7 cellular contexts compared by ENCODE assay signal in genomic region chr9:67723185-67723584, GRCh38.
DNase-seq lines count a peak whose midpoint lies in the region; ATAC-seq and TF ChIP-seq lines count a peak whose summit lies in the region.
"Not testable (repeated sequence)": the region's sequence is repeated elsewhere in the genome, so short reads cannot be mapped to it uniquely, and the experiment has no call there.

No MANE protein-coding gene starts in this region.

- H3K27me3 ChIP-seq in OCI-LY1 (ENCODE audit: insufficient read depth, low read length); spleen (replicated peaks in 1 of 7): not testable (repeated sequence)

- H3K9me3 Mint-ChIP-seq in MCF 10A (ENCODE audit: unreplicated experiment), result not testable (repeated sequence)

- not testable (repeated sequence) for H3K9me3 ChIP-seq in OCI-LY1 (ENCODE audit: low read length); spleen

- 0 to 5% (median 1%) methylated on average over 4 to 6 of the region's 15 CpGs for WGBS in spleen, 5 donors

- H3K9me2 ChIP-seq in OCI-LY1 (ENCODE audit: low read depth, low read length), result not testable (repeated sequence)

- peak; percentile 44 for ATAC-seq in GM19351 (IDR thresholded peaks at IDR 0.05; ENCODE audit: unreplicated experiment)

- H3K27ac Mint-ChIP-seq in MCF 10A (ENCODE audit: low read depth, unreplicated experiment), result not testable (repeated sequence)

- H3K79me2 ChIP-seq in OCI-LY1 (ENCODE audit: insufficient read depth, low read length), result not testable (repeated sequence)

- intact Hi-C loops in MCF 10A (cut with micrococcal nuclease); head of caudate nucleus (cut with DNase I); spleen (cut with DNase I; ENCODE audit: low total_unique reads): not testable (repeated sequence)

- not testable (repeated sequence) for H3K36me3 Mint-ChIP-seq in MCF 10A (ENCODE audit: insufficient read depth, unreplicated experiment)

- H3K9ac ChIP-seq in OCI-LY1 (ENCODE audit: low read length), result not testable (repeated sequence)

- TF ChIP-seq POLR2A in spleen (IDR thresholded peaks at IDR 0.05), result not testable (repeated sequence)

- TF ChIP-seq CTCF in OCI-LY1 (IDR thresholded peaks at IDR 0.05; ENCODE audit: low read length); MCF 10A (IDR thresholded peaks at IDR 0.05; ENCODE audit: unreplicated experiment); spleen (IDR thresholded peaks at IDR 0.05 in 8 of 11, conservative IDR thresholded peaks at IDR 0.05 in 3 of 11): not testable (repeated sequence)

- not testable (repeated sequence) for H3K36me3 ChIP-seq in OCI-LY1 (ENCODE audit: insufficient read depth, low read length); spleen

- CTCF ChIA-PET in MCF 10A (lab: Yijun Ruan, JAX), result not testable (repeated sequence)

- not testable (repeated sequence) for H3K4me1 ChIP-seq in OCI-LY1 (ENCODE audit: insufficient read depth, low read length, severe bottlenecking); spleen

- not testable (repeated sequence) for H3K27me3 Mint-ChIP-seq in MCF 10A (ENCODE audit: insufficient read depth, unreplicated experiment)

- not testable (repeated sequence) for H3F3A ChIP-seq in OCI-LY1 (ENCODE audit: insufficient read depth, low read length)

- H3K4me3 ChIP-seq in OCI-LY1 (ENCODE audit: low read depth, low read length, poor library complexity, severe bottlenecking), result peak overlapping the region; percentile 49
- peak overlapping the region in 7 of 8 donors; percentile 22 to 61 (median 34) for H3K4me3 ChIP-seq in spleen

- not testable (repeated sequence) for H4K20me1 ChIP-seq in OCI-LY1 (ENCODE audit: insufficient read depth, low read length)

- H3K27ac ChIP-seq in OCI-LY1 (ENCODE audit: low read depth, low read length, poor library complexity, severe bottlenecking), result not testable (repeated sequence)
- H3K27ac ChIP-seq in spleen, result peak overlapping the region in 3 of 8 donors; percentile 46 to 57 (median 53)

- H3K4me3 Mint-ChIP-seq in MCF 10A (ENCODE audit: unreplicated experiment), result peak overlapping the region; percentile 75

- not testable (repeated sequence) for H2AFZ ChIP-seq in OCI-LY1 (ENCODE audit: low read length)

- POLR2A ChIA-PET in MCF 10A (lab: Yijun Ruan, JAX), result not testable (repeated sequence)

- H3K4me1 Mint-ChIP-seq in MCF 10A (ENCODE audit: insufficient read depth, unreplicated experiment), result not testable (repeated sequence)

- H3K4me2 ChIP-seq in OCI-LY1 (ENCODE audit: low read length), result peak overlapping the region; percentile 36; the same call in 1 of the 2 replicates

- BruUV-seq in MCF 10A (replicated peaks; lab: Mats Ljungman, UMichigan), result not testable (repeated sequence)

- peak; percentile 11 for DNase-seq in activated T-cell treated with anti-CD3 and anti-CD28 coated beads for 48 hours (ENCODE audit: low read depth)
- DNase-seq in MCF 10A (ENCODE audit: unreplicated experiment), result not testable (repeated sequence)
- peak in 41 of 42 donors; percentile 1 to 59 (median 19) for DNase-seq in head of caudate nucleus
- DNase-seq in mucosa of gallbladder (ENCODE audit: low spot score), result peak; percentile 10
- peak; percentile 75 for DNase-seq in spleen
